ENCODE assay signal across 1 cellular context in genomic region chr6:150267686-150268561, GRCh38.
TF ChIP-seq lines count a peak whose summit lies in the region.

No MANE protein-coding gene starts in this region.

TF ChIP-seq in K562, 482 proteins besides CTCF, POLR2A, EP300 and RAD21 (continued from another document and continues in another):
- no peak for TF ChIP-seq RBM15 (IDR thresholded peaks at IDR 0.05; ENCODE audit: insufficient read depth, low read length)
- TF ChIP-seq ZNF324 (CRISPR knock-in tag; IDR thresholded peaks at IDR 0.05), result no peak
- no peak; the same call in 1 of the 2 replicates for TF ChIP-seq CBX5 (IDR thresholded peaks at IDR 0.05; ENCODE audit: borderline replicate concordance, low read depth)
- TF ChIP-seq ZNF589 (CRISPR knock-in tag; IDR thresholded peaks at IDR 0.05; ENCODE audit: low read depth), result peak; percentile 94
- TF ChIP-seq NUFIP1 (IDR thresholded peaks at IDR 0.05; ENCODE audit: partially characterized antibody), result no peak
- no peak for TF ChIP-seq ZNF133 (CRISPR knock-in tag; IDR thresholded peaks at IDR 0.05)
- no peak for TF ChIP-seq AFF1 (IDR thresholded peaks at IDR 0.05; ENCODE audit: low read depth in 1 of 2, partially characterized antibody in 2 of 2)
- TF ChIP-seq ZNF41 (CRISPR knock-in tag; conservative IDR thresholded peaks at IDR 0.05), result 0 out of 2 replicates have a peak, but pooled peaks have one; percentile 4
- TF ChIP-seq RCOR1 (IDR thresholded peaks at IDR 0.05; ENCODE audit: borderline replicate concordance in 1 of 2, low read depth in 2 of 2, low read length in 2 of 2), result peak in 1 of 2 experiments; percentile 81; a peak in 1 of 4 replicates
- TF ChIP-seq ZNF583 (CRISPR knock-in tag; IDR thresholded peaks at IDR 0.05), result peak; percentile 72; the same call in 1 of the 2 replicates
- no peak; the same call in 1 of the 2 replicates for TF ChIP-seq CHD2 (IDR thresholded peaks at IDR 0.05; ENCODE audit: low read depth, low read length)
- no peak for TF ChIP-seq E2F8 (IDR thresholded peaks at IDR 0.05; ENCODE audit: low read depth, partially characterized antibody)
- TF ChIP-seq POLR2H (tag; IDR thresholded peaks at IDR 0.05; ENCODE audit: low read depth), result peak; percentile 85
- TF ChIP-seq TRIM25 (IDR thresholded peaks at IDR 0.05; ENCODE audit: borderline replicate concordance), result no peak
- no peak for TF ChIP-seq SIRT6 (IDR thresholded peaks at IDR 0.05; ENCODE audit: low read depth, low read length)
- peak; percentile 39; the same call in 1 of the 2 replicates for TF ChIP-seq GMEB1 (CRISPR knock-in tag; IDR thresholded peaks at IDR 0.05)
- no peak for TF ChIP-seq FOXK1 (CRISPR knock-in tag; IDR thresholded peaks at IDR 0.05; ENCODE audit: borderline replicate concordance)
- no peak for TF ChIP-seq SMAD2 (IDR thresholded peaks at IDR 0.05; ENCODE audit: low read depth, low read length)
- TF ChIP-seq ZNF586 (CRISPR knock-in tag; conservative IDR thresholded peaks at IDR 0.05), result no peak
- TF ChIP-seq PHB2 (IDR thresholded peaks at IDR 0.05; ENCODE audit: low read depth), result no peak
- TF ChIP-seq RBFOX2 (IDR thresholded peaks at IDR 0.05; ENCODE audit: low read depth, low read length), result peak; percentile 46; the same call in 1 of the 2 replicates
- no peak for TF ChIP-seq HCFC1 (IDR thresholded peaks at IDR 0.05; ENCODE audit: low read depth, low read length)
- TF ChIP-seq MXD1 (CRISPR knock-in tag; IDR thresholded peaks at IDR 0.05; ENCODE audit: borderline replicate concordance, poor library complexity, severe bottlenecking), result no peak
- 0 out of 2 replicates have a peak, but pooled peaks have one; percentile 32 for TF ChIP-seq DIDO1 (tag; IDR thresholded peaks at IDR 0.05; ENCODE audit: low read depth)
- no peak for TF ChIP-seq MTF1 (CRISPR knock-in tag; IDR thresholded peaks at IDR 0.05; ENCODE audit: borderline replicate concordance)
- no peak for TF ChIP-seq FOS (IDR thresholded peaks at IDR 0.05; ENCODE audit: extremely low read depth, insufficient read length)
- TF ChIP-seq E2F3 (CRISPR knock-in tag; IDR thresholded peaks at IDR 0.05), result peak; percentile 50; the same call in 1 of the 2 replicates
- no peak for TF ChIP-seq TOE1 (IDR thresholded peaks at IDR 0.05; ENCODE audit: borderline replicate concordance)
- no peak for TF ChIP-seq TOE1 (CRISPR knock-in tag; IDR thresholded peaks at IDR 0.05; ENCODE audit: borderline replicate concordance, low read depth)
- peak; percentile 52; the same call in 1 of the 2 replicates for TF ChIP-seq EHMT2 (IDR thresholded peaks at IDR 0.05)
- peak; percentile 34; the same call in 1 of the 2 replicates for TF ChIP-seq ATF7 (IDR thresholded peaks at IDR 0.05)
- no peak for TF ChIP-seq SIX5 (IDR thresholded peaks at IDR 0.05; ENCODE audit: borderline replicate concordance in 1 of 2, insufficient read depth in 1 of 2, low read depth in 1 of 2, low read length in 2 of 2)
- 0 out of 2 replicates have a peak, but pooled peaks have one; percentile 14 for TF ChIP-seq TCFL5 (CRISPR knock-in tag; conservative IDR thresholded peaks at IDR 0.05)
- TF ChIP-seq ZNF766 (CRISPR knock-in tag; conservative IDR thresholded peaks at IDR 0.05), result peak; percentile 90
- TF ChIP-seq L3MBTL2 (IDR thresholded peaks at IDR 0.05), result peak; percentile 79
- no peak for TF ChIP-seq NR1H2 (CRISPR knock-in tag; IDR thresholded peaks at IDR 0.05)
- no peak for TF ChIP-seq MXI1 (IDR thresholded peaks at IDR 0.05; ENCODE audit: low read depth, low read length)
- no peak for TF ChIP-seq CHAMP1 (IDR thresholded peaks at IDR 0.05)
- no peak for TF ChIP-seq ZNF551 (CRISPR knock-in tag; IDR thresholded peaks at IDR 0.05)
- TF ChIP-seq ELK3 (CRISPR knock-in tag; IDR thresholded peaks at IDR 0.05), result no peak
- no peak for TF ChIP-seq TRIM28 (IDR thresholded peaks at IDR 0.05)
- no peak for TF ChIP-seq PPARD (CRISPR knock-in tag; IDR thresholded peaks at IDR 0.05)
- no peak for TF ChIP-seq XRCC4 (IDR thresholded peaks at IDR 0.05; ENCODE audit: extremely low read depth, insufficient read depth, insufficient read length)
- no peak for TF ChIP-seq ZNF140 (CRISPR knock-in tag; IDR thresholded peaks at IDR 0.05)
- TF ChIP-seq KLF6 (CRISPR knock-in tag; IDR thresholded peaks at IDR 0.05; ENCODE audit: borderline replicate concordance), result peak; percentile 64; the same call in 1 of the 2 replicates
- TF ChIP-seq ZNF609 (CRISPR knock-in tag; IDR thresholded peaks at IDR 0.05; ENCODE audit: borderline replicate concordance), result no peak
- no peak for TF ChIP-seq ZNF174 (CRISPR knock-in tag; IDR thresholded peaks at IDR 0.05)
